8 cellular contexts compared by ENCODE assay signal in the genomic region with DNA sequence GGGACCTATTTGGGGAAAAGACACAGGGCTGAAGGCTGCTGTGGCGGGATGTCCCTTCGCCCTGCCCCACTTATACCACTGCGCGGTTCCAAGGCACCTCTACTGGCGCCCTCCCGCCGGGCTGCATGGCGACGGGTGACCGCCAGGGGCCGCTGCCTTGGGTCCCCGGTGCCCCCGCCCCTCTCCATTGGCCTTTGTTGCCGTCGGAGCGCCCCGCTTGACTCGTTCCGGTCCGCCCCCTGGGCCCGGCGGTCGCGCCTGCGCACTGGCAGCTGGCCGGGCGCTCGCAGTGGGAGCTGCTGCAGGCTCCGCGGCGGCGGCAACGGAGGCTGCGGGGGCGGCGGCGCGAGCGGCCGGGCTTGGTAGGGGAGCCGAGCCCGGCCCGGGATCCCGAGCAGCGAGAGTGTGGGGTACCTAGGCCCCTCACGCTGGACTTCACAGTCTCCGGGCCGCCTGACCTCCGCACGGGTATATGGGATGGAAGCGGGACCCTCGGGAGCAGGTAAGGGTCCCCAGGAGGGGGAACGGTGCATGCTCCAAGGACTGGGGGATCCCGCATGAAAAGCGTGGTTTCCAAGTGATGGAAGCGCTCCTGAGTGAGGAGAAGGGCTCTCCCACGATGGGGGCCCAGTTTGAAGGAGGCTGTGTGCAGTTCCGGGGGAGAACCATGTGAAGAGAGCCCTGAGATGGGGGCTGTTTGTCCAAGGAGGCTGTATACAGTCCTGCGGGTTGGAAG. TPM values are rescaled to one million over a fixed set of nuclear protein-coding genes. Genes with fewer than 3 reads are reported as not detected.
DNase-seq lines count a peak whose midpoint lies in the region; ATAC-seq and TF ChIP-seq lines count a peak whose summit lies in the region.

A gene (plus strand): TSS at position 265 of the 736 bp plus-strand sequence. CDS start 213 bp downstream, at position 478.

- TF ChIP-seq CTCF in GM12864 (IDR thresholded peaks at IDR 0.05; ENCODE audit: low read depth, low read length, missing control alignments) = peak; percentile 91
- peak in 2 of 3 donors; percentile 75 to 89 for TF ChIP-seq CTCF in omental fat pad (IDR thresholded peaks at IDR 0.05)

- peak within 1 kb of the TSS; percentile 95 for H3K4me3 Mint-ChIP-seq in activated naive CD4-positive, alpha-beta T cell treated with anti-CD3 and anti-CD28 coated beads, Interleukin-2, amount 50 U/mL, for 24 hours

- DNase-seq in GM12864 (ENCODE audit: low read depth) (peak; percentile 75), NCI-H1092 treated with DMSO at 0.1 percent for 48 hours (lab: John Stamatoyannopoulos, UW) (peak; percentile 95), glomerular endothelial cell (ENCODE audit: extremely low read depth, low read depth, low spot score) (no peak), omental fat pad (ENCODE audit: low spot score) (peak; percentile 82)

- peak within 1 kb of the TSS; percentile 95 for H3K4me3 ChIP-seq in GM12864 (ENCODE audit: low read depth, low read length)

- no peaks in the 10 kb centered on the region for H3K9me3 Mint-ChIP-seq in activated naive CD4-positive, alpha-beta T cell treated with anti-CD3 and anti-CD28 coated beads, Interleukin-2, amount 50 U/mL, for 24 hours

- H3K27ac ChIP-seq in temporal lobe (ENCODE audit: low read depth, low read length) = peak within 1 kb of the TSS; percentile 73

- no peaks in the 10 kb centered on the region for H3K36me3 Mint-ChIP-seq in activated naive CD4-positive, alpha-beta T cell treated with anti-CD3 and anti-CD28 coated beads, Interleukin-2, amount 50 U/mL, for 24 hours

- no peaks in the 10 kb centered on the region for H3K27me3 Mint-ChIP-seq in activated naive CD4-positive, alpha-beta T cell treated with anti-CD3 and anti-CD28 coated beads, Interleukin-2, amount 50 U/mL, for 24 hours

- peaks cover 56% of the 10 kb centered on the region for H3K4me1 Mint-ChIP-seq in activated naive CD4-positive, alpha-beta T cell treated with anti-CD3 and anti-CD28 coated beads, Interleukin-2, amount 50 U/mL, for 24 hours

- peak within 1 kb of the TSS; percentile 79 for H3K27ac Mint-ChIP-seq in activated naive CD4-positive, alpha-beta T cell treated with anti-CD3 and anti-CD28 coated beads, Interleukin-2, amount 50 U/mL, for 24 hours

- ATAC-seq in HG02623 (IDR thresholded peaks at IDR 0.05; ENCODE audit: unreplicated experiment) = peak; percentile 84
- peak; percentile 97 for ATAC-seq in SK-N-SH treated with all-trans-retinoic acid at 6 μM for 48 hours
- peak; percentile 95 for ATAC-seq in omental fat pad (ENCODE audit: low FRiP score)

TF ChIP-seq in SK-N-SH treated with all-trans-retinoic acid at 6 μM for 48 hours, 23 proteins besides CTCF, POLR2A, EP300 and RAD21:
- TF ChIP-seq PPARA (CRISPR knock-in tag; IDR thresholded peaks at IDR 0.05; ENCODE audit: borderline replicate concordance) (no peak), GLIS3 (CRISPR knock-in tag; IDR thresholded peaks at IDR 0.05) (no peak), ARNTL (CRISPR knock-in tag; IDR thresholded peaks at IDR 0.05; ENCODE audit: borderline replicate concordance, low read depth) (no peak), ESRRG (CRISPR knock-in tag; IDR thresholded peaks at IDR 0.05) (no peak), ZFP3 (CRISPR knock-in tag; IDR thresholded peaks at IDR 0.05) (no peak), ZFP30 (CRISPR knock-in tag; IDR thresholded peaks at IDR 0.05) (no peak)
- TF ChIP-seq, protein P1, sequence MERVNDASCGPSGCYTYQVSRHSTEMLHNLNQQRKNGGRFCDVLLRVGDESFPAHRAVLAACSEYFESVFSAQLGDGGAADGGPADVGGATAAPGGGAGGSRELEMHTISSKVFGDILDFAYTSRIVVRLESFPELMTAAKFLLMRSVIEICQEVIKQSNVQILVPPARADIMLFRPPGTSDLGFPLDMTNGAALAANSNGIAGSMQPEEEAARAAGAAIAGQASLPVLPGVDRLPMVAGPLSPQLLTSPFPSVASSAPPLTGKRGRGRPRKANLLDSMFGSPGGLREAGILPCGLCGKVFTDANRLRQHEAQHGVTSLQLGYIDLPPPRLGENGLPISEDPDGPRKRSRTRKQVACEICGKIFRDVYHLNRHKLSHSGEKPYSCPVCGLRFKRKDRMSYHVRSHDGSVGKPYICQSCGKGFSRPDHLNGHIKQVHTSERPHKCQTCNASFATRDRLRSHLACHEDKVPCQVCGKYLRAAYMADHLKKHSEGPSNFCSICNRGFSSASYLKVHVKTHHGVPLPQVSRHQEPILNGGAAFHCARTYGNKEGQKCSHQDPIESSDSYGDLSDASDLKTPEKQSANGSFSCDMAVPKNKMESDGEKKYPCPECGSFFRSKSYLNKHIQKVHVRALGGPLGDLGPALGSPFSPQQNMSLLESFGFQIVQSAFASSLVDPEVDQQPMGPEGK (CRISPR knock-in tag; IDR thresholded peaks at IDR 0.05; ENCODE audit: borderline replicate concordance) = no peak
- TF ChIP-seq, protein P2, sequence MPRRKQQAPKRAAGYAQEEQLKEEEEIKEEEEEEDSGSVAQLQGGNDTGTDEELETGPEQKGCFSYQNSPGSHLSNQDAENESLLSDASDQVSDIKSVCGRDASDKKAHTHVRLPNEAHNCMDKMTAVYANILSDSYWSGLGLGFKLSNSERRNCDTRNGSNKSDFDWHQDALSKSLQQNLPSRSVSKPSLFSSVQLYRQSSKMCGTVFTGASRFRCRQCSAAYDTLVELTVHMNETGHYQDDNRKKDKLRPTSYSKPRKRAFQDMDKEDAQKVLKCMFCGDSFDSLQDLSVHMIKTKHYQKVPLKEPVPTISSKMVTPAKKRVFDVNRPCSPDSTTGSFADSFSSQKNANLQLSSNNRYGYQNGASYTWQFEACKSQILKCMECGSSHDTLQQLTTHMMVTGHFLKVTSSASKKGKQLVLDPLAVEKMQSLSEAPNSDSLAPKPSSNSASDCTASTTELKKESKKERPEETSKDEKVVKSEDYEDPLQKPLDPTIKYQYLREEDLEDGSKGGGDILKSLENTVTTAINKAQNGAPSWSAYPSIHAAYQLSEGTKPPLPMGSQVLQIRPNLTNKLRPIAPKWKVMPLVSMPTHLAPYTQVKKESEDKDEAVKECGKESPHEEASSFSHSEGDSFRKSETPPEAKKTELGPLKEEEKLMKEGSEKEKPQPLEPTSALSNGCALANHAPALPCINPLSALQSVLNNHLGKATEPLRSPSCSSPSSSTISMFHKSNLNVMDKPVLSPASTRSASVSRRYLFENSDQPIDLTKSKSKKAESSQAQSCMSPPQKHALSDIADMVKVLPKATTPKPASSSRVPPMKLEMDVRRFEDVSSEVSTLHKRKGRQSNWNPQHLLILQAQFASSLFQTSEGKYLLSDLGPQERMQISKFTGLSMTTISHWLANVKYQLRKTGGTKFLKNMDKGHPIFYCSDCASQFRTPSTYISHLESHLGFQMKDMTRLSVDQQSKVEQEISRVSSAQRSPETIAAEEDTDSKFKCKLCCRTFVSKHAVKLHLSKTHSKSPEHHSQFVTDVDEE (CRISPR knock-in tag; IDR thresholded peaks at IDR 0.05) = no peak

RNA-seq across cellular contexts. Expression of the gene that starts here (rescaled TPM):
- total RNA-seq in glomerular endothelial cell (20.3 and 22.6 TPM in 2 replicates), omental fat pad (10 to 100 TPM; 20.5 to 25.1 (median 22.7) TPM), temporal lobe (15.5 TPM)
